Comparison of ENCODE assay signal across 12 cellular contexts in the genomic region with DNA sequence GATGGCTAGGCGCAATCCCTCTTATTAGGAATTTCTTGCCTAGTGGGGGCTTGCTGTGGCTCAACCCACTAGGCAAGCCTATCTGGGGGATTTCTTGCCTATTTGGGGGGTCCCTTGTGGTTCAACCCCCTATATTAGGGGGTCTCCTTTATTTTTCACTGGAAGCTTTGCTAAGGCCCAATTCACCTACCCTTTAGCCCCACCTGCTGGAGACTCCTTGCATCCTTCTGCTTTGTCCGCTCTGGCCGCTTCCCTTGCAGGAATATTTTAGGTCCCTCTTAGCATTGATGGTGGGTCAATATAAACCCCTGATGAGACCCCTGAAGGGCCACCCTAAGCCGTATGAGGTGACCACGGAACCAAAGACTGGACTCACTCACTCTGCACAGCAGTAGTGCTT.
A peak's percentile ranks its signal among the peaks of the same experiment; 100 is the strongest.
DNase-seq lines count a peak whose midpoint lies in the region; ATAC-seq and TF ChIP-seq lines count a peak whose summit lies in the region.
"Had no signal": no experiment of that assay in that cellular context is flagged by ENCODE, and none has a peak within 500 bp of the region (broad histone marks: within the 10 kb centered on the region; RNA-seq: fewer than 3 reads in every experiment).

No MANE protein-coding gene starts in this region.

- H3K4me3 ChIP-seq in breast epithelium (no peak overlapping the region), NB4 (ENCODE audit: low read depth, low read length) (no peak overlapping the region), dorsolateral prefrontal cortex (no peak overlapping the region)

- H3K27ac Mint-ChIP-seq in type B pancreatic cell: no peak overlapping the region
- H3K27ac Mint-ChIP-seq: stimulated activated memory B cell treated with anti-CD40 and anti-IgM and Interleukin-4, amounts not matched to agents 10 μg/mL and 1 μg/mL and 100 μg/mL, for 72 hours; T-helper 17 cell had no signal

- H3K27me3 ChIP-seq in breast epithelium (no peaks in the 10 kb centered on the region), dorsolateral prefrontal cortex (no peaks in the 10 kb centered on the region)

- DNase-seq in T47D (ENCODE audit: low read depth in 1 of 2, low spot score in 1 of 2) (peak; percentile 37 to 49), breast epithelium (ENCODE audit: low spot score in 2 of 2) (no peak), NB4 (ENCODE audit: low read depth) (peak; percentile 42), dorsolateral prefrontal cortex (no peak), type B pancreatic cell (ENCODE audit: extremely low spot score, unreplicated experiment) (no peak)
- DNase-seq: effector CD8-positive, alpha-beta T cell; kidney glomerular epithelial cell; T-helper 17 cell had no signal

- no peak for TF ChIP-seq POLR2A in breast epithelium (IDR thresholded peaks at IDR 0.05)
- TF ChIP-seq POLR2A in NB4 (IDR thresholded peaks at IDR 0.05; ENCODE audit: extremely low read depth, insufficient read length): no peak

- H3K4me1 ChIP-seq in breast epithelium: no peaks in the 10 kb centered on the region

- ATAC-seq in GM18867 (IDR thresholded peaks at IDR 0.05; ENCODE audit: unreplicated experiment) (no peak), HG03521 (IDR thresholded peaks at IDR 0.05; ENCODE audit: unreplicated experiment) (no peak), HG03457 (IDR thresholded peaks at IDR 0.05; ENCODE audit: unreplicated experiment) (no peak)
- ATAC-seq: stimulated activated memory B cell treated with anti-CD40 and anti-IgM and Interleukin-4, amounts not matched to agents 10 μg/mL and 1 μg/mL and 100 μg/mL, for 72 hours; T-helper 17 cell had no signal

- H3K27ac ChIP-seq in breast epithelium (no peak overlapping the region), dorsolateral prefrontal cortex (no peak overlapping the region)

- peaks cover 8 to 56% of the 10 kb centered on the region in 2 donors for H3K9me3 ChIP-seq in breast epithelium

- intact Hi-C loops in breast epithelium (cut with DNase I; ENCODE audit: low total_unique reads) (no loop called here), dorsolateral prefrontal cortex (cut with DNase I) (no loop called here)

- H3K4me1 Mint-ChIP-seq in type B pancreatic cell (ENCODE audit: unreplicated experiment): no peaks in the 10 kb centered on the region
- H3K4me1 Mint-ChIP-seq: stimulated activated memory B cell treated with anti-CD40 and anti-IgM and Interleukin-4, amounts not matched to agents 10 μg/mL and 1 μg/mL and 100 μg/mL, for 72 hours; T-helper 17 cell had no signal

- TF ChIP-seq CTCF in breast epithelium (IDR thresholded peaks at IDR 0.05) (no peak), NB4 (IDR thresholded peaks at IDR 0.05; ENCODE audit: low read depth, low read length) (peak; percentile 75), dorsolateral prefrontal cortex (IDR thresholded peaks at IDR 0.05 in 54 of 56, conservative IDR thresholded peaks at IDR 0.05 in 2 of 56; ENCODE audit: low read depth in 1 of 56, partially characterized antibody in 56 of 56) (peak in 50 of 56 donors; percentile 19 to 56 (median 36)), type B pancreatic cell (conservative IDR thresholded peaks at IDR 0.05) (peak; percentile 67)

- in situ Hi-C loops in T47D (cut with HindIII; ENCODE audit: low pct_unique_long_range_greater_than_20kb, low sequenced_read_pairs): no loop called here

- no peaks in the 10 kb centered on the region for H3K36me3 Mint-ChIP-seq in type B pancreatic cell
- H3K36me3 Mint-ChIP-seq: stimulated activated memory B cell treated with anti-CD40 and anti-IgM and Interleukin-4, amounts not matched to agents 10 μg/mL and 1 μg/mL and 100 μg/mL, for 72 hours had no signal

- peaks cover 7% of the 10 kb centered on the region for H3K9me3 Mint-ChIP-seq in type B pancreatic cell

- no peak overlapping the region for H3K4me3 Mint-ChIP-seq in type B pancreatic cell
- H3K4me3 Mint-ChIP-seq: stimulated activated memory B cell treated with anti-CD40 and anti-IgM and Interleukin-4, amounts not matched to agents 10 μg/mL and 1 μg/mL and 100 μg/mL, for 72 hours; T-helper 17 cell had no signal

- no peaks in the 10 kb centered on the region for H3K36me3 ChIP-seq in breast epithelium

- no peaks in the 10 kb centered on the region for H3K27me3 Mint-ChIP-seq in type B pancreatic cell
- H3K27me3 Mint-ChIP-seq: stimulated activated memory B cell treated with anti-CD40 and anti-IgM and Interleukin-4, amounts not matched to agents 10 μg/mL and 1 μg/mL and 100 μg/mL, for 72 hours; T-helper 17 cell had no signal

Comparison
In these comparisons a context has a peak if more than half of its experiments do, and no peak if none do; other contexts are left out.
1. DNase-seq: peak in T47D (2 of 2) and NB4 (single experiment); none in breast epithelium (0 of 2), dorsolateral prefrontal cortex (0 of 10) and type B pancreatic cell (single experiment).
2. CTCF ChIP-seq: peak in NB4 (single experiment), dorsolateral prefrontal cortex (50 of 56) and type B pancreatic cell (single experiment); none in breast epithelium (0 of 3).